Comparison of ENCODE assay signal across 2 cellular contexts in the genomic region with DNA sequence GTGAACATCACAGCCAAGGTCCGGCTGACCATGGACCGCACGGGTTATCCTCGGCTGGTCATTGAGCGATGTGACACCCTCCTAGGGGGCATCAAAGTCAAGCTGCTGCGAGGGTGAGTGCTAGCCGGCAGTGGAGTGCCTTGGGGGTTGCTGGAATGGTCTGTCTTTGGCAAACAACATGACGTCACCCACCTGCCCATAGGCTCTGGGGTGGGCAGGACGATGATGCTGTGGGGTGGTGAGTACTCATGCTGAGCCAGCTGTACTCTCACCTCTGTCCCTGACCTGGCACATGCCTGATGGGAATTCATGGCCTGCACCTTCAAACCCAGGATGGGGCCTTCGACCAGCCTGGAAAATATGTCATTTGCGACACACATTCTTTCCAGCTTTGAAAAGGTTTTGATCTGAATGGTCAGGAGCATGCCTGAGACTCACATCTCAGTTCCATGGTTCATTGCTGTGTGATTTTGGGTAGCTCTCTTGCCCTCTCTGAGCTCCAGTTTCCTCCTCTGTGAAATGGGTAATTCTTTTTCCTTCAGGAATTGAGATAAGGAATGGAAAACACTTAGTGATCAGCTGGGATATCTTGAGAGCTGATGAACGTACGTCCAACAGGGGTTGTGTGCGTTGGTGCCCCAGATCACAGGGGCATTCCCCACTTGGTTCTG.
TF ChIP-seq lines count a peak whose summit lies in the region.

No MANE protein-coding gene starts in this region.

TF ChIP-seq in HepG2, 621 proteins besides CTCF, POLR2A, EP300 and RAD21:
- TF ChIP-seq CREB1 (IDR thresholded peaks at IDR 0.05) (peak; percentile 96), CREB1 (CRISPR knock-in tag; IDR thresholded peaks at IDR 0.05) (no peak), ZNF780A (CRISPR knock-in tag; IDR thresholded peaks at IDR 0.05) (no peak), BCL6 (CRISPR knock-in tag; IDR thresholded peaks at IDR 0.05) (no peak), ATF7 (IDR thresholded peaks at IDR 0.05) (peak; percentile 98), ATF7 (CRISPR knock-in tag; IDR thresholded peaks at IDR 0.05) (no peak), ZNF768 (CRISPR knock-in tag; IDR thresholded peaks at IDR 0.05) (peak; percentile 84), ZNF225 (CRISPR knock-in tag; IDR thresholded peaks at IDR 0.05) (no peak)
TF ChIP-seq in HepG2: peak in this region for 3.

TF ChIP-seq in K562, 482 proteins besides CTCF, POLR2A, EP300 and RAD21:
- TF ChIP-seq SAFB2 (IDR thresholded peaks at IDR 0.05; ENCODE audit: borderline replicate concordance, low read depth, low read length, severe bottlenecking) (no peak), SRSF3 (IDR thresholded peaks at IDR 0.05; ENCODE audit: insufficient read depth, low read length) (no peak), HLTF (IDR thresholded peaks at IDR 0.05) (no peak), ZNF785 (CRISPR knock-in tag; IDR thresholded peaks at IDR 0.05) (no peak), NFIC (IDR thresholded peaks at IDR 0.05) (no peak), ZNF507 (tag; conservative IDR thresholded peaks at IDR 0.05) (no peak), RBM25 (IDR thresholded peaks at IDR 0.05; ENCODE audit: low read depth, low read length, severe bottlenecking) (peak; percentile 51), ZC3H11A (IDR thresholded peaks at IDR 0.05; ENCODE audit: low read depth, low read length) (no peak), BCOR (IDR thresholded peaks at IDR 0.05) (0 out of 2 replicates have a peak, but pooled peaks have one; percentile 27), ARID3A (IDR thresholded peaks at IDR 0.05; ENCODE audit: borderline replicate concordance, low read depth, low read length) (no peak), SMARCA5 (IDR thresholded peaks at IDR 0.05) (0 out of 2 replicates have a peak, but pooled peaks have one; percentile 30), ZFP36 (IDR thresholded peaks at IDR 0.05; ENCODE audit: low read depth, low read length, partially characterized antibody) (peak; percentile 64)
- TF ChIP-seq, protein P1, sequence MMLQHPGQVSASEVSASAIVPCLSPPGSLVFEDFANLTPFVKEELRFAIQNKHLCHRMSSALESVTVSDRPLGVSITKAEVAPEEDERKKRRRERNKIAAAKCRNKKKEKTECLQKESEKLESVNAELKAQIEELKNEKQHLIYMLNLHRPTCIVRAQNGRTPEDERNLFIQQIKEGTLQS (IDR thresholded peaks at IDR 0.05) = peak; percentile 50
- TF ChIP-seq, protein P1 (CRISPR knock-in tag; conservative IDR thresholded peaks at IDR 0.05) = no peak
